29 cellular contexts compared by ENCODE assay signal in the genomic region with DNA sequence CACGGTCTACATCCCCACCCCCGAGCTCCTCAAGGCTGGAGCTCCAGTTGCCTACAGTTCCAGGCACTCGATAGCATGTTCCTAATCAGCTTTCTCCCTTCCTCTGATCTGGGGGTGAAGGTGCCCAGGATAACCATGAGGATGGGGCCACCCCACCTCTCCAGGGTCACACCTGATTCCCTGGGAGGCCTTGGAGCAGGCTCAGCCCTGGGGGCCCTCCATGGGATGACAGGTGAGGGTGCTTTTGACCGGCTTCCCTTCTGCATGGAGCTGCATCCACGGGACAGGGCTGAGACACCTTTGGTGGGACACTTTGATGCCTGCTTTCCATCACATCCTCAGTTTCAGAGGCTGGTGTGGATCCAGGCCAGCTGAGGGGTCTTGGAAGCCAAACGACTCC. TPM values are rescaled to one million over a fixed set of nuclear protein-coding genes. Genes with fewer than 3 reads are reported as not detected.
"Had no signal": no experiment of that assay in that cellular context is flagged by ENCODE, and none has a peak within 500 bp of the region (broad histone marks: within the 10 kb centered on the region; RNA-seq: fewer than 3 reads in every experiment).

No MANE protein-coding gene starts in this region.

- H3K36me3 Mint-ChIP-seq: mesothelial cell of epicardium; naive B cell; natural killer cell treated with Interleukin-12 subunit alpha and Interleukin-12 subunit beta and Interleukin-15 and Interleukin-18, amount 100 ng/mL, for 72 hours; stimulated activated naive B cell treated with anti-CD40 and anti-IgM and Interleukin-4, amounts not matched to agents 10 μg/mL and 1 μg/mL and 100 μg/mL, for 72 hours had no signal

- H3K4me3 ChIP-seq: coronary artery, esophagus muscularis mucosa, gastroesophageal sphincter, heart left ventricle, hepatocyte, left lung, mucosa of descending colon, psoas muscle, skin epidermis, transverse colon had no signal

- H3K36me3 ChIP-seq: esophagus muscularis mucosa, gastroesophageal sphincter, heart left ventricle, left lung, neutrophil, transverse colon had no signal

- H3K4me2 ChIP-seq: hepatocyte had no signal

- H3K27me3 Mint-ChIP-seq: stimulated activated naive CD8-positive, alpha-beta T cell treated with anti-CD3 and anti-CD28 coated beads, Interleukin-15, Interleukin-2, amounts not matched to agents 100 ng/mL and 50 ng/mL, for 24 hours had no signal

- H3K27ac ChIP-seq: coronary artery, foreskin keratinocyte, heart left ventricle, left lung, neutrophil, parathyroid adenoma, psoas muscle, skin epidermis had no signal

- H3K9me3 ChIP-seq: esophagus muscularis mucosa, gastroesophageal sphincter, heart left ventricle, left lung, mucosa of descending colon, neutrophil, psoas muscle, transverse colon had no signal

- H3K79me2 ChIP-seq: hepatocyte, parathyroid adenoma had no signal

- H2AFZ ChIP-seq: hepatocyte, parathyroid adenoma had no signal

- ATAC-seq: foreskin keratinocyte; gastroesophageal sphincter; heart left ventricle; left cardiac atrium; mucosa of descending colon; natural killer cell treated with Interleukin-12 subunit alpha and Interleukin-12 subunit beta and Interleukin-15 and Interleukin-18, amount 100 ng/mL, for 72 hours; psoas muscle; right cardiac atrium; stimulated activated naive B cell treated with anti-CD40 and anti-IgM and Interleukin-4, amounts not matched to agents 10 μg/mL and 1 μg/mL and 100 μg/mL, for 72 hours had no signal

- H3K4me3 Mint-ChIP-seq: mesothelial cell of epicardium; naive B cell; natural killer cell treated with Interleukin-12 subunit alpha and Interleukin-12 subunit beta and Interleukin-15 and Interleukin-18, amount 100 ng/mL, for 72 hours; neural crest cell; stimulated activated naive B cell treated with anti-CD40 and anti-IgM and Interleukin-4, amounts not matched to agents 10 μg/mL and 1 μg/mL and 100 μg/mL, for 72 hours; stimulated activated naive CD8-positive, alpha-beta T cell treated with anti-CD3 and anti-CD28 coated beads, Interleukin-15, Interleukin-2, amounts not matched to agents 100 ng/mL and 50 ng/mL, for 24 hours had no signal

- H3K9me3 Mint-ChIP-seq: naive B cell; natural killer cell treated with Interleukin-12 subunit alpha and Interleukin-12 subunit beta and Interleukin-15 and Interleukin-18, amount 100 ng/mL, for 72 hours; neural crest cell; stimulated activated naive B cell treated with anti-CD40 and anti-IgM and Interleukin-4, amounts not matched to agents 10 μg/mL and 1 μg/mL and 100 μg/mL, for 72 hours; stimulated activated naive CD8-positive, alpha-beta T cell treated with anti-CD3 and anti-CD28 coated beads, Interleukin-15, Interleukin-2, amounts not matched to agents 100 ng/mL and 50 ng/mL, for 24 hours had no signal

- H3K4me1 ChIP-seq: parathyroid adenoma had no signal

- H3K9ac ChIP-seq: parathyroid adenoma had no signal

- H3K27ac Mint-ChIP-seq: mesothelial cell of epicardium; natural killer cell treated with Interleukin-12 subunit alpha and Interleukin-12 subunit beta and Interleukin-15 and Interleukin-18, amount 100 ng/mL, for 72 hours; stimulated activated naive B cell treated with anti-CD40 and anti-IgM and Interleukin-4, amounts not matched to agents 10 μg/mL and 1 μg/mL and 100 μg/mL, for 72 hours; stimulated activated naive CD8-positive, alpha-beta T cell treated with anti-CD3 and anti-CD28 coated beads, Interleukin-15, Interleukin-2, amounts not matched to agents 100 ng/mL and 50 ng/mL, for 24 hours had no signal

- H3K4me1 Mint-ChIP-seq: naive B cell; neural crest cell; stimulated activated naive B cell treated with anti-CD40 and anti-IgM and Interleukin-4, amounts not matched to agents 10 μg/mL and 1 μg/mL and 100 μg/mL, for 72 hours had no signal

- H3K27me3 ChIP-seq: esophagus muscularis mucosa, gastroesophageal sphincter, heart left ventricle, hepatocyte, left lung, neutrophil, transverse colon had no signal

- DNase-seq: dermis blood vessel endothelial cell; effector memory CD4-positive, alpha-beta T cell; foreskin keratinocyte; heart left ventricle; left cardiac atrium; left lung; mesenchymal stem cell; mucosa of descending colon; naive B cell; psoas muscle; right cardiac atrium; stimulated activated CD4-positive, alpha-beta T cell treated with anti-CD3 and anti-CD28 coated beads, Interleukin-15, amount 100 ng/mL, for 24 hours; stimulated activated CD4-positive, alpha-beta T cell treated with anti-CD3 and anti-CD28 coated beads, Interleukin-2, amount 100 ng/mL, for 48 hours; stimulated activated naive B cell treated with anti-CD40 and anti-IgM and Interleukin-4, amounts not matched to agents 10 μg/mL and 1 μg/mL and 100 μg/mL, for 72 hours; transverse colon had no signal

RNA-seq across cellular contexts. Expression of a gene that starts 28.6 kb away (rescaled TPM):
- total RNA-seq: dermis blood vessel endothelial cell, epithelial cell of proximal tubule, foreskin keratinocyte, lung microvascular endothelial cell had no signal
- polyA plus RNA-seq: fibroblast of lung had no signal
